8 cellular contexts compared by ENCODE assay signal in genomic region chr12:16349132-16349463, GRCh38. TPM values are rescaled to one million over a fixed set of nuclear protein-coding genes. Genes with fewer than 3 reads are reported as not detected.
DNase-seq lines count a peak whose midpoint lies in the region; ATAC-seq and TF ChIP-seq lines count a peak whose summit lies in the region.

No MANE protein-coding gene starts in this region.

- POLR2A ChIA-PET in HEK293T (lab: Yijun Ruan, JAX), result no interaction called here

- intact Hi-C loops in lower leg skin (cut with DNase I; ENCODE audit: low total_unique reads), result no loop called here

- H3K9me3 Mint-ChIP-seq in central memory CD8-positive, alpha-beta T cell, result peaks cover 6% of the 10 kb centered on the region
- peaks cover 0 to 1% of the 10 kb centered on the region in 2 donors for H3K9me3 Mint-ChIP-seq in effector memory CD8-positive, alpha-beta T cell

- no peak overlapping the region for H3K4me3 Mint-ChIP-seq in central memory CD8-positive, alpha-beta T cell
- no peak overlapping the region for H3K4me3 Mint-ChIP-seq in effector memory CD8-positive, alpha-beta T cell

- no peak overlapping the region for H3K27ac Mint-ChIP-seq in central memory CD8-positive, alpha-beta T cell (ENCODE audit: low read depth)
- no peak overlapping the region for H3K27ac Mint-ChIP-seq in effector memory CD8-positive, alpha-beta T cell

- 53 to 68% methylated on average over 3 of the region's 3 CpGs for WGBS in lower leg skin, 2 donors

- H3K4me1 Mint-ChIP-seq in central memory CD8-positive, alpha-beta T cell, result no peaks in the 10 kb centered on the region
- H3K4me1 Mint-ChIP-seq in effector memory CD8-positive, alpha-beta T cell (ENCODE audit: low read depth in 2 of 2), result no peaks in the 10 kb centered on the region

- peak; percentile 38 for ATAC-seq in GM18505 (IDR thresholded peaks at IDR 0.05; ENCODE audit: unreplicated experiment)
- peak; percentile 32 for ATAC-seq in central memory CD8-positive, alpha-beta T cell (replicated peaks; ENCODE audit: extremely low read depth, poor library complexity, severe bottlenecking)
- ATAC-seq in effector memory CD8-positive, alpha-beta T cell (replicated peaks), result no peak

- TF ChIP-seq CTCF in lower leg skin (IDR thresholded peaks at IDR 0.05), result no peak

- no peaks in the 10 kb centered on the region for H3K36me3 Mint-ChIP-seq in central memory CD8-positive, alpha-beta T cell (ENCODE audit: insufficient read depth)
- H3K36me3 Mint-ChIP-seq in effector memory CD8-positive, alpha-beta T cell (ENCODE audit: insufficient read depth), result peaks cover 4% of the 10 kb centered on the region

- DNase-seq in HUDEP-2 (lab: John Stamatoyannopoulos, UW; ENCODE audit: unreplicated experiment in 76 of 76), result peak in 74 of 76 experiments; percentile 27 to 91 (median 70)
- DNase-seq in central memory CD8-positive, alpha-beta T cell (ENCODE audit: low spot score in 2 of 2), result no peak
- peak; percentile 81 to 90 for DNase-seq in lower leg skin (ENCODE audit: low spot score in 2 of 2)
- DNase-seq in HPDE6-E6E7 (ENCODE audit: extremely low spot score), result no peak
- DNase-seq in HEK293T (ENCODE audit: extremely low spot score), result no peak
- no peak for DNase-seq in effector memory CD8-positive, alpha-beta T cell
- DNase-seq in stimulated activated CD4-positive, alpha-beta T cell treated with anti-CD3 and anti-CD28 coated beads, Interleukin-4, amount 100 ng/mL, for 4 hours, result no peak

- no peak overlapping the region for H3K4me3 ChIP-seq in lower leg skin (ENCODE audit: low read depth, poor library complexity, severe bottlenecking)

- H3K27me3 Mint-ChIP-seq in central memory CD8-positive, alpha-beta T cell, result no peaks in the 10 kb centered on the region
- H3K27me3 Mint-ChIP-seq in effector memory CD8-positive, alpha-beta T cell, result no peaks in the 10 kb centered on the region

- CTCF ChIA-PET in HEK293T (lab: Yijun Ruan, JAX), result no interaction called here

- TF ChIP-seq POLR2A in GM18505 (IDR thresholded peaks at IDR 0.05; ENCODE audit: borderline replicate concordance, extremely low read depth, insufficient read depth, insufficient read length), result no peak
- no peak for TF ChIP-seq POLR2A in lower leg skin (IDR thresholded peaks at IDR 0.05)

TF ChIP-seq in HEK293T, 16 proteins besides CTCF, POLR2A, EP300 and RAD21:
- TF ChIP-seq L3MBTL2 (conservative IDR thresholded peaks at IDR 0.05) (no peak), HDGF (IDR thresholded peaks at IDR 0.05; ENCODE audit: borderline replicate concordance) (no peak), FOXM1 (IDR thresholded peaks at IDR 0.05; ENCODE audit: borderline replicate concordance) (no peak), PKNOX1 (IDR thresholded peaks at IDR 0.05) (no peak), LEF1 (IDR thresholded peaks at IDR 0.05; ENCODE audit: borderline replicate concordance) (no peak), BHLHE40 (IDR thresholded peaks at IDR 0.05; ENCODE audit: borderline replicate concordance) (no peak), TARDBP (IDR thresholded peaks at IDR 0.05) (no peak), ZNF384 (IDR thresholded peaks at IDR 0.05) (no peak), SUZ12 (IDR thresholded peaks at IDR 0.05) (no peak), NFRKB (IDR thresholded peaks at IDR 0.05) (no peak), FOXK2 (IDR thresholded peaks at IDR 0.05) (no peak), SP1 (IDR thresholded peaks at IDR 0.05) (no peak)

RNA-seq across cellular contexts. Expression of gene MGST1, which starts 1.7 kb away (rescaled TPM):
- total RNA-seq in lower leg skin, result 10 to 100 TPM; 47.9 to 95.1 (median 59.3) TPM

Comparison
In these comparisons a context has a peak if more than half of its experiments do, and no peak if none do; other contexts are left out.
1. DNase-seq: peak in HUDEP-2 (74 of 76) and lower leg skin (2 of 2); none in central memory CD8-positive, alpha-beta T cell (0 of 2), HPDE6-E6E7 (single experiment), HEK293T (single experiment), effector memory CD8-positive, alpha-beta T cell (0 of 3) and stimulated activated CD4-positive, alpha-beta T cell treated with anti-CD3 and anti-CD28 coated beads, Interleukin-4, amount 100 ng/mL, for 4 hours (0 of 2).